ENCODE assay signal across 8 cellular contexts in genomic region chr17:29617481-29618271, GRCh38. TPM values are rescaled to one million over a fixed set of nuclear protein-coding genes. Genes with fewer than 3 reads are reported as not detected.
DNase-seq lines count a peak whose midpoint lies in the region; ATAC-seq and TF ChIP-seq lines count a peak whose summit lies in the region.

No MANE protein-coding gene starts in this region.

- intact Hi-C loops in CD14-positive monocyte (cut with micrococcal nuclease) = loop anchor here in 1 of 2 donors (2.0 to 10.0 kb wide), 2 partner anchors 37 to 53 kb away; partner anchors contain the start of genes ABHD15 and TP53I13
- intact Hi-C loops in HCT116 (cut with micrococcal nuclease) = loop anchor here (1.0 kb wide), 2 partner anchors 37 to 476 kb away; no protein-coding TSS in a partner anchor

- peaks cover 48 to 68% of the 10 kb centered on the region in 2 experiments for H3K4me1 ChIP-seq in HCT116 (ENCODE audit: control insufficient read depth in 1 of 2, insufficient read depth in 2 of 2, low read length in 2 of 2)

- peak overlapping the region; percentile 83 to 92 for H3K4me3 Mint-ChIP-seq in CD14-positive monocyte

- H3K79me2 ChIP-seq in HCT116 (ENCODE audit: insufficient read depth, low read length) = no peaks in the 10 kb centered on the region

- no peaks in the 10 kb centered on the region for H3K36me3 ChIP-seq in HCT116 (ENCODE audit: control insufficient read depth in 1 of 2, insufficient read depth in 2 of 2, low read length in 2 of 2)

- peak; percentile 58 for TF ChIP-seq CTCF in CD14-positive monocyte (IDR thresholded peaks at IDR 0.05)
- peak; percentile 73 to 94 (median 87) for TF ChIP-seq CTCF in HCT116 (IDR thresholded peaks at IDR 0.05 in 2 of 3, conservative IDR thresholded peaks at IDR 0.05 in 1 of 3; ENCODE audit: borderline replicate concordance in 1 of 3, insufficient read depth in 1 of 3, low read depth in 2 of 3, low read length in 2 of 3)

- DNase-seq in CD14-positive monocyte (ENCODE audit: low spot score) (peak; percentile 81), HCT116 (ENCODE audit: low read depth, low spot score) (peak; percentile 50), NCI-H526 treated with DMSO at 0.1 percent for 48 hours (lab: John Stamatoyannopoulos, UW) (peak; percentile 64), activated T-cell treated with anti-CD3 and anti-CD28 coated beads for 1 hour (ENCODE audit: low read depth) (peak; percentile 79), epithelial cell of prostate (ENCODE audit: low read depth, low spot score) (no peak), mucosa of gallbladder (ENCODE audit: low spot score) (peak; percentile 85)
- peak; percentile 76 for DNase-seq in stimulated activated CD8-positive, alpha-beta memory T cell treated with anti-CD3 and anti-CD28 coated beads, Interleukin-7, amount 100 ng/mL, for 1 hour (ENCODE audit: low read depth in 2 of 2)

- peak overlapping the region in 3 of 7 donors; percentile 21 to 52 (median 40) for H3K27ac Mint-ChIP-seq in CD14-positive monocyte

- H3K27me3 Mint-ChIP-seq in CD14-positive monocyte (ENCODE audit: low read depth in 3 of 3) = peaks cover 46 to 92% (median 64%) of the 10 kb centered on the region in 3 donors

- no peaks in the 10 kb centered on the region for H4K20me1 ChIP-seq in HCT116 (ENCODE audit: insufficient read depth)

- no peak for TF ChIP-seq POLR2A in HCT116 (IDR thresholded peaks at IDR 0.05; ENCODE audit: borderline replicate concordance, extremely low read depth, insufficient read depth, insufficient read length)

- peak; percentile 73 for TF ChIP-seq RAD21 in HCT116 (IDR thresholded peaks at IDR 0.05; ENCODE audit: low read depth)

- peaks cover 0 to 7% (median 1%) of the 10 kb centered on the region in 7 donors for H3K9me3 Mint-ChIP-seq in CD14-positive monocyte

- no TSS peak for BruUV-seq in HCT116 (replicated peaks; lab: Mats Ljungman, UMichigan)

- H3K9me3 ChIP-seq in HCT116 (ENCODE audit: control insufficient read depth in 1 of 2, insufficient read depth in 1 of 2, low read depth in 1 of 2, low read length in 2 of 2) = no peaks in the 10 kb centered on the region

- peak overlapping the region; percentile 66 for H3K9ac ChIP-seq in HCT116 (ENCODE audit: low read length)

- peak; percentile 60 for ATAC-seq in HCT116
- no peak for ATAC-seq in GM21381 (IDR thresholded peaks at IDR 0.05; ENCODE audit: unreplicated experiment)

- CTCF ChIA-PET in HCT116 (lab: Charles Lee) = interaction anchor here (0.8 to 4.6 kb wide), 35 partner anchors 9 to 719 kb away, joined by 3 to 61 read pairs (median 6); partner anchors contain the start of genes ABHD15, ANKRD13B, SSH2 and TP53I13

- H2AFZ ChIP-seq in HCT116 (ENCODE audit: low read depth, low read length, poor library complexity, severe bottlenecking) = peak overlapping the region; percentile 51

- peaks cover 52% of the 10 kb centered on the region for H3K4me1 Mint-ChIP-seq in CD14-positive monocyte

- RAD21 ChIA-PET in HCT116 (lab: Charles Lee; ENCODE audit: low non-redundant PET in 1 of 2, low total read pairs in 2 of 2, uncharacterized antibody in 2 of 2, unreplicated experiment in 2 of 2) = interaction anchor here (0.7 to 0.8 kb wide), 3 partner anchors 22 to 969 kb away, joined by 3 to 5 read pairs (median 4); partner anchors contain the start of gene SSH2 (in 1 of the 2)

- no peaks in the 10 kb centered on the region for H3K9me2 ChIP-seq in HCT116 (ENCODE audit: insufficient read depth)

- POLR2A ChIA-PET in HCT116 (lab: Charles Lee) = interaction anchor here (0.6 to 1.3 kb wide), 2 partner anchors 239 to 476 kb away, joined by 3 read pairs; no protein-coding TSS in a partner anchor

- H3K36me3 Mint-ChIP-seq in CD14-positive monocyte = no peaks in the 10 kb centered on the region

- peak overlapping the region; percentile 97 for H3K4me2 ChIP-seq in HCT116 (ENCODE audit: low read length)

- H3K27ac ChIP-seq in HCT116 (ENCODE audit: low read depth, low read length) (peak overlapping the region; percentile 64), epithelial cell of prostate (peak overlapping the region; percentile 42)

- no peaks in the 10 kb centered on the region for H3K27me3 ChIP-seq in HCT116 (ENCODE audit: insufficient read depth, low read length)

- H3K4me3 ChIP-seq in HCT116 (replicated peaks in 1 of 2; ENCODE audit: low read depth in 1 of 2, low read length in 2 of 2) = peak overlapping the region; percentile 36 to 50

TF ChIP-seq in HCT116, 20 proteins besides CTCF, POLR2A, EP300 and RAD21 (continues in another document):
- no peak for TF ChIP-seq SP1 (IDR thresholded peaks at IDR 0.05; ENCODE audit: low read depth)
- TF ChIP-seq, protein P1, sequence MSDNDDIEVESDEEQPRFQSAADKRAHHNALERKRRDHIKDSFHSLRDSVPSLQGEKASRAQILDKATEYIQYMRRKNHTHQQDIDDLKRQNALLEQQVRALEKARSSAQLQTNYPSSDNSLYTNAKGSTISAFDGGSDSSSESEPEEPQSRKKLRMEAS (IDR thresholded peaks at IDR 0.05) = peak; percentile 47; the same call in 1 of the 2 replicates
- TF ChIP-seq ZBTB33 (IDR thresholded peaks at IDR 0.05; ENCODE audit: extremely low read depth, insufficient replicate concordance, low read length) = no peak
- TF ChIP-seq REST (IDR thresholded peaks at IDR 0.05; ENCODE audit: low read depth) = no peak
- TF ChIP-seq SIN3A (IDR thresholded peaks at IDR 0.05; ENCODE audit: low read depth) = no peak
- no peak for TF ChIP-seq EZH2phosphoT487 (IDR thresholded peaks at IDR 0.05; ENCODE audit: borderline replicate concordance)
- TF ChIP-seq SRF (IDR thresholded peaks at IDR 0.05; ENCODE audit: low read depth) = no peak
- peak; percentile 80; the same call in 1 of the 2 replicates for TF ChIP-seq ZFX (IDR thresholded peaks at IDR 0.05)
- no peak for TF ChIP-seq EZH2 (IDR thresholded peaks at IDR 0.05)
- no peak for TF ChIP-seq EGR1 (IDR thresholded peaks at IDR 0.05; ENCODE audit: low read depth)
- TF ChIP-seq FOSL1 (IDR thresholded peaks at IDR 0.05; ENCODE audit: low read depth) = no peak
- TF ChIP-seq CEBPB (IDR thresholded peaks at IDR 0.05; ENCODE audit: low read depth) = no peak
- peak; percentile 45 for TF ChIP-seq POLR2AphosphoS5 (IDR thresholded peaks at IDR 0.05; ENCODE audit: low read depth, low read length)
- TF ChIP-seq CBX3 (IDR thresholded peaks at IDR 0.05; ENCODE audit: low read depth) = no peak
- no peak for TF ChIP-seq ELF1 (IDR thresholded peaks at IDR 0.05; ENCODE audit: borderline replicate concordance, low read depth)
- TF ChIP-seq ZNF274 (IDR thresholded peaks at IDR 0.05; ENCODE audit: low read depth, low read length) = no peak
- TF ChIP-seq JUND (IDR thresholded peaks at IDR 0.05) = no peak

RNA-seq across cellular contexts. Expression of gene CORO6, which starts 5.0 kb away (rescaled TPM):
- not detected for polyA plus RNA-seq in CD14-positive monocyte
- 8.7 TPM for total RNA-seq in HCT116 (2021; ENCODE audit: unreplicated experiment)
- polyA plus RNA-seq in HCT116 (2012) = 9.3 and 11.9 TPM in 2 replicates
- 12.9 TPM for total RNA-seq in mucosa of gallbladder

RNA-seq across cellular contexts. Expression of gene ANKRD13B, which starts 24.7 kb away (rescaled TPM):
- not detected for polyA plus RNA-seq in CD14-positive monocyte
- total RNA-seq in HCT116 (2021; ENCODE audit: unreplicated experiment) (27.4 TPM), mucosa of gallbladder (13.4 TPM)
- polyA plus RNA-seq in HCT116 (2012) = 11.6 and 11.9 TPM in 2 replicates

RNA-seq across cellular contexts. Expression of gene GIT1, which starts 28.2 kb away (rescaled TPM):
- polyA plus RNA-seq in CD14-positive monocyte = 1 to 10 TPM; 3.1 to 4.4 TPM
- total RNA-seq in HCT116 (2021; ENCODE audit: unreplicated experiment) = 76.5 TPM
- polyA plus RNA-seq in HCT116 (2012) = 55.6 and 64.3 TPM in 2 replicates
- total RNA-seq in mucosa of gallbladder = 56.1 TPM

RNA-seq across cellular contexts. Expression of gene TP53I13, which starts 49.2 kb away (rescaled TPM):
- polyA plus RNA-seq in CD14-positive monocyte = 10 to 100 TPM in 1 of 2 donors, 1 to 10 TPM in 1; 9.4 to 14.4 TPM
- 33.3 TPM for total RNA-seq in HCT116 (2021; ENCODE audit: unreplicated experiment)
- polyA plus RNA-seq in HCT116 (2012) = 41.7 and 44.9 TPM in 2 replicates
- 109 TPM for total RNA-seq in mucosa of gallbladder

RNA-seq across cellular contexts. Expression of gene ABHD15, which starts 50.8 kb away (rescaled TPM):
- polyA plus RNA-seq in CD14-positive monocyte = 1 to 10 TPM; 3.1 to 3.6 TPM
- total RNA-seq in HCT116 (2021; ENCODE audit: unreplicated experiment) (8.2 TPM), mucosa of gallbladder (23.7 TPM)
- 4.9 and 5.1 TPM in 2 replicates for polyA plus RNA-seq in HCT116 (2012)
